ENCODE assay signal across 9 cellular contexts in the genomic region with DNA sequence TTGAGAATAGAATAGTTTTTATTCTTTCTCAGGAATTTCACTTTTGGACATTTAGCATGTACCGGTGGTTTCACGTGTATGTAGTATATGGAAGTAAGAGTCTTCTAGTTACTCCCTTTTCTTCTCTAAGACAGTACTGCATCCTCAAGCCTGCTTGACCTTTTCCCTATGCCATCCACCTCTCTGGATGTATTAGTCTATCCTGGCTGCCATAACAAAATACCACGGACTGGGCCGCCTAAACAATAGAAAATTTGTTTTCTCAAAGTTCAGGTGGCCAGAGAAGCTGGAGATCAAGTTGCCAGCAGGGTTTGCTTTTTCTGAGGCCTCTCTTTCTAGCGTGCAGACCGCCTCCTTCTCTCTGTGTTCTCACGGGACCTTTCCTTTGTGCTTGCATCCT. TPM values are rescaled to one million over a fixed set of nuclear protein-coding genes. Genes with fewer than 3 reads are reported as not detected.
A peak's percentile ranks its signal among the peaks of the same experiment; 100 is the strongest.
DNase-seq lines count a peak whose midpoint lies in the region; ATAC-seq and TF ChIP-seq lines count a peak whose summit lies in the region.
"Had no signal": no experiment of that assay in that cellular context is flagged by ENCODE, and none has a peak within 500 bp of the region (broad histone marks: within the 10 kb centered on the region; RNA-seq: fewer than 3 reads in every experiment).

No MANE protein-coding gene starts in this region.

- no peaks in the 10 kb centered on the region for H3K27me3 Mint-ChIP-seq in dendritic cell treated with granulocyte-macrophage colony-stimulating factor and Interleukin-4, amounts not matched to agents 40 ng/mL and 50 ng/mL, for 4 days

- DNase-seq in left ventricle myocardium inferior (no peak), cardiac septum (ENCODE audit: low spot score) (no peak), Karpas-422 (no peak), suprapubic skin (ENCODE audit: low spot score in 2 of 2) (no peak), SK-N-SH (no peak)
- DNase-seq: activated gamma-delta T cell; effector memory CD4-positive, alpha-beta T cell had no signal

- H3K36me3 Mint-ChIP-seq in dendritic cell treated with granulocyte-macrophage colony-stimulating factor and Interleukin-4, amounts not matched to agents 40 ng/mL and 50 ng/mL, for 4 days (ENCODE audit: low read depth), result peaks cover 18% of the 10 kb centered on the region

- TF ChIP-seq RAD21 in SK-N-SH (IDR thresholded peaks at IDR 0.05; ENCODE audit: low read length), result no peak

- H3K9me2 ChIP-seq in Karpas-422 (replicated peaks; ENCODE audit: insufficient read depth, low read length) (no peaks in the 10 kb centered on the region), SK-N-SH (no peaks in the 10 kb centered on the region)

- H3K4me1 ChIP-seq in left ventricle myocardium inferior, result peaks cover 48% of the 10 kb centered on the region
- peaks cover 34% of the 10 kb centered on the region for H3K4me1 ChIP-seq in Karpas-422 (ENCODE audit: low read length)
- H3K4me1 ChIP-seq in suprapubic skin, result peaks cover 12% of the 10 kb centered on the region
- peaks cover 5 to 10% of the 10 kb centered on the region in 2 experiments; a peak in 2 of 4 replicates for H3K4me1 ChIP-seq in SK-N-SH (ENCODE audit: control insufficient read depth in 1 of 2, insufficient read depth in 2 of 2, low read depth in 1 of 2, low read length in 1 of 2)

- H3K4me1 Mint-ChIP-seq in dendritic cell treated with granulocyte-macrophage colony-stimulating factor and Interleukin-4, amounts not matched to agents 40 ng/mL and 50 ng/mL, for 4 days (ENCODE audit: low read depth), result peaks cover 29% of the 10 kb centered on the region

- no peak overlapping the region for H3K9ac ChIP-seq in Karpas-422 (ENCODE audit: low read length)
- H3K9ac ChIP-seq in SK-N-SH, result no peak overlapping the region

- H3K27ac Mint-ChIP-seq in dendritic cell treated with granulocyte-macrophage colony-stimulating factor and Interleukin-4, amounts not matched to agents 40 ng/mL and 50 ng/mL, for 4 days, result peak overlapping the region; percentile 86

- POLR2A ChIA-PET in SK-N-SH (lab: Yijun Ruan, JAX), result no interaction called here

- H3K27ac ChIP-seq in left ventricle myocardium inferior (replicated peaks), result peak overlapping the region; percentile 94
- H3K27ac ChIP-seq in Karpas-422 (ENCODE audit: low read length), result no peak overlapping the region
- H3K27ac ChIP-seq in suprapubic skin, result no peak overlapping the region
- no peak overlapping the region for H3K27ac ChIP-seq in SK-N-SH (ENCODE audit: low read depth in 2 of 2, low read length in 1 of 2)

- intact Hi-C loops in left ventricle myocardium inferior (cut with micrococcal nuclease), result no loop called here
- intact Hi-C loops in cardiac septum (cut with DNase I), result no loop called here
- intact Hi-C loops in dendritic cell treated with granulocyte-macrophage colony-stimulating factor and Interleukin-4, amounts not matched to agents 40 ng/mL and 50 ng/mL, for 4 days (cut with micrococcal nuclease), result no loop called here

- no peak for TF ChIP-seq POLR2A in suprapubic skin (IDR thresholded peaks at IDR 0.05)

- no peaks in the 10 kb centered on the region for H3K9me3 ChIP-seq in left ventricle myocardium inferior (replicated peaks)
- no peaks in the 10 kb centered on the region for H3K9me3 ChIP-seq in Karpas-422 (ENCODE audit: low read length)
- H3K9me3 ChIP-seq in suprapubic skin, result no peaks in the 10 kb centered on the region
- H3K9me3 ChIP-seq in SK-N-SH, result no peaks in the 10 kb centered on the region

- no peaks in the 10 kb centered on the region for H3F3A ChIP-seq in SK-N-SH (replicated peaks; ENCODE audit: insufficient read depth)

- H2AFZ ChIP-seq in Karpas-422 (ENCODE audit: low read length) (no peak overlapping the region), SK-N-SH (ENCODE audit: low read depth) (no peak overlapping the region)

- no peak for ATAC-seq in GM18519 (IDR thresholded peaks at IDR 0.05; ENCODE audit: low FRiP score, unreplicated experiment)

- WGBS in suprapubic skin, result 92% methylated on average over 7 of the region's 7 CpGs
- WGBS in SK-N-SH (ENCODE audit: low lambda C conversion rate), result 94% methylated on average over 7 of the region's 7 CpGs

- H3K79me2 ChIP-seq in Karpas-422 (ENCODE audit: low read length) (peaks cover 7% of the 10 kb centered on the region; the same call in 1 of the 2 replicates), SK-N-SH (ENCODE audit: insufficient read depth) (no peaks in the 10 kb centered on the region)

- H4K20me1 ChIP-seq in Karpas-422 (ENCODE audit: insufficient read depth, low read depth, low read length) (no peaks in the 10 kb centered on the region), SK-N-SH (ENCODE audit: insufficient read depth) (no peaks in the 10 kb centered on the region)

- no peak overlapping the region for H3K4me3 Mint-ChIP-seq in dendritic cell treated with granulocyte-macrophage colony-stimulating factor and Interleukin-4, amounts not matched to agents 40 ng/mL and 50 ng/mL, for 4 days

- H3K4me3 ChIP-seq in left ventricle myocardium inferior (peak overlapping the region; percentile 87), Karpas-422 (ENCODE audit: low read length) (no peak overlapping the region), suprapubic skin (no peak overlapping the region), SK-N-SH (ENCODE audit: low read depth in 2 of 2, low read length in 1 of 2) (no peak overlapping the region)

- CTCF ChIA-PET in SK-N-SH (lab: Yijun Ruan, JAX), result interaction anchor here (0.6 to 4.8 kb wide), 12 partner anchors 10 to 180 kb away, joined by 3 to 32 read pairs (median 5); a partner anchor contains a TSS

- TF ChIP-seq CTCF in left ventricle myocardium inferior (IDR thresholded peaks at IDR 0.05; ENCODE audit: borderline replicate concordance), result no peak
- no peak for TF ChIP-seq CTCF in suprapubic skin (IDR thresholded peaks at IDR 0.05)
- no peak for TF ChIP-seq CTCF in SK-N-SH (IDR thresholded peaks at IDR 0.05)

- H3K9me3 Mint-ChIP-seq in dendritic cell treated with granulocyte-macrophage colony-stimulating factor and Interleukin-4, amounts not matched to agents 40 ng/mL and 50 ng/mL, for 4 days, result peaks cover under 1% of the 10 kb centered on the region

- TF ChIP-seq EP300 in suprapubic skin (IDR thresholded peaks at IDR 0.05), result no peak
- no peak for TF ChIP-seq EP300 in SK-N-SH (IDR thresholded peaks at IDR 0.05; ENCODE audit: borderline replicate concordance in 1 of 2, low read depth in 1 of 2, low read length in 1 of 2)

- peak overlapping the region; percentile 98 for H3K4me2 ChIP-seq in Karpas-422 (ENCODE audit: low read depth, low read length, poor library complexity, severe bottlenecking)
- H3K4me2 ChIP-seq in SK-N-SH, result no peak overlapping the region

- H3K36me3 ChIP-seq in left ventricle myocardium inferior (peaks cover 9% of the 10 kb centered on the region), Karpas-422 (ENCODE audit: insufficient read depth, low read length) (0 out of 2 replicates have a peak, but pooled peaks cover 3% of the 10 kb centered on the region), suprapubic skin (no peaks in the 10 kb centered on the region), SK-N-SH (replicated peaks in 1 of 2; ENCODE audit: control insufficient read depth in 1 of 2, insufficient read depth in 2 of 2, low read length in 1 of 2) (no peaks in the 10 kb centered on the region)

- no peaks in the 10 kb centered on the region for H3K27me3 ChIP-seq in left ventricle myocardium inferior (ENCODE audit: low read depth)
- H3K27me3 ChIP-seq in Karpas-422 (ENCODE audit: low read length), result no peaks in the 10 kb centered on the region
- no peaks in the 10 kb centered on the region for H3K27me3 ChIP-seq in suprapubic skin
- H3K27me3 ChIP-seq in SK-N-SH (ENCODE audit: insufficient read depth), result no peaks in the 10 kb centered on the region

TF ChIP-seq in SK-N-SH, 30 proteins besides CTCF, POLR2A, EP300 and RAD21 (continues in another document):
- no peak for TF ChIP-seq YY1 (IDR thresholded peaks at IDR 0.05; ENCODE audit: low read depth)

RNA-seq across cellular contexts. Expression of a gene that starts 1.3 kb away (rescaled TPM):
- 3.2 TPM for total RNA-seq in left ventricle myocardium inferior
- total RNA-seq in cardiac septum, result 5.5 TPM
- 18.8 and 26.6 TPM in 2 replicates for total RNA-seq in Karpas-422 (2014; rRNA removed; shearing (Covaris generic); ENCODE audit: low replicate concordance)
- 1 to 10 TPM in 3 of 4 donors, under 1 TPM in 1; 0.83 to 3.1 (median 1.3) TPM for total RNA-seq in suprapubic skin
- polyA plus RNA-seq in SK-N-SH (2012; rRNA removed), result 0.86 and 1.1 TPM in 2 replicates
- polyA plus RNA-seq in SK-N-SH (2012; cell fraction: cytosol; rRNA removed), result 0.71 and 0.83 TPM in 2 replicates
- 0.89 and 1.5 TPM in 2 replicates for polyA plus RNA-seq in SK-N-SH (2012; cell fraction: nucleus; rRNA removed)

RNA-seq across cellular contexts. Expression of a gene that starts 10.6 kb away (rescaled TPM):
- total RNA-seq in left ventricle myocardium inferior (2.4 TPM), cardiac septum (4.6 TPM), suprapubic skin (1 to 10 TPM in 1 of 4 donors, under 1 TPM in 1, not detected in 2; 0.24 to 1.5 TPM)
- 2.7 and 12.4 TPM in 2 replicates for total RNA-seq in Karpas-422 (2014; rRNA removed; shearing (Covaris generic); ENCODE audit: low replicate concordance)
- 0.15 and 0.35 TPM in 2 replicates for polyA plus RNA-seq in SK-N-SH (2012; rRNA removed)
- polyA plus RNA-seq in SK-N-SH (2012; cell fraction: cytosol; rRNA removed), result 0.25 and 0.37 TPM in 2 replicates
- 0.31 and 0.45 TPM in 2 replicates for polyA plus RNA-seq in SK-N-SH (2012; cell fraction: nucleus; rRNA removed)

RNA-seq across cellular contexts. Expression of a gene that starts 50.2 kb away (rescaled TPM):
- 17.9 TPM for total RNA-seq in left ventricle myocardium inferior
- total RNA-seq in cardiac septum, result 11.7 TPM
- 0.07 and 0.29 TPM in 2 replicates for total RNA-seq in Karpas-422 (2014; rRNA removed; shearing (Covaris generic); ENCODE audit: low replicate concordance)
- 10 to 100 TPM in 3 of 4 donors, 1 to 10 TPM in 1; 8.0 to 25.4 (median 15.8) TPM for total RNA-seq in suprapubic skin
- 15.6 and 17.3 TPM in 2 replicates for polyA plus RNA-seq in SK-N-SH (2012; rRNA removed)
- polyA plus RNA-seq in SK-N-SH (2012; cell fraction: cytosol; rRNA removed), result 9.8 and 15.5 TPM in 2 replicates
- polyA plus RNA-seq in SK-N-SH (2012; cell fraction: nucleus; rRNA removed), result 11.6 and 14.5 TPM in 2 replicates
